ENCODE assay signal across 20 cellular contexts in genomic region chr14:37464192-37464858, GRCh38.
A peak's percentile ranks its signal among the peaks of the same experiment; 100 is the strongest.
DNase-seq lines count a peak whose midpoint lies in the region; ATAC-seq, FAIRE-seq and TF ChIP-seq lines count a peak whose summit lies in the region.
"Had no signal": no experiment of that assay in that cellular context is flagged by ENCODE, and none has a peak within 500 bp of the region (broad histone marks: within the 10 kb centered on the region; RNA-seq: fewer than 3 reads in every experiment).

No MANE protein-coding gene starts in this region.

- CTCF ChIA-PET in A549 (lab: Yijun Ruan, JAX) = no interaction called here
- CTCF ChIA-PET in Caco-2 (lab: Charles Lee) = no interaction called here

- H3K27ac Mint-ChIP-seq in Caco-2 (ENCODE audit: unreplicated experiment) = peak overlapping the region; percentile 34
- H3K27ac Mint-ChIP-seq in progenitor cell of endocrine pancreas = peak overlapping the region; percentile 84
- H3K27ac Mint-ChIP-seq: B cell; CD4-positive, alpha-beta T cell; CD8-positive, alpha-beta T cell had no signal

- FAIRE-seq in A549 (lab: Jason Lieb, UNC) = no peak
- FAIRE-seq: A204.1, G401.6, GM12891, GM19239 had no signal

- intact Hi-C loops in Caco-2 (cut with micrococcal nuclease; ENCODE audit: unreplicated experiment) = no loop called here

- no peak for TF ChIP-seq EP300 in A549 (IDR thresholded peaks at IDR 0.05)

- 75% methylated on average over 3 of the region's 3 CpGs for WGBS in A549 (ENCODE audit: missing lambda C conversion rate)

- H3K36me3 Mint-ChIP-seq in Caco-2 (ENCODE audit: insufficient read depth, unreplicated experiment) = peaks cover 45% of the 10 kb centered on the region
- H3K36me3 Mint-ChIP-seq in progenitor cell of endocrine pancreas (ENCODE audit: insufficient read depth) = peaks cover 48% of the 10 kb centered on the region
- H3K36me3 Mint-ChIP-seq in activated T-cell treated with anti-CD3 and anti-CD28 coated beads, Interleukin-2, amount 50 U/mL, for 4 hours (ENCODE audit: insufficient read depth) = no peaks in the 10 kb centered on the region
- H3K36me3 Mint-ChIP-seq: CD8-positive, alpha-beta T cell had no signal

- no peak overlapping the region for H3K4me2 ChIP-seq in A549
- H3K4me2 ChIP-seq: BLaER1 treated with 17β-estradiol and CSF1 and Interleukin-3, amounts not matched to agents 10 nM and 100 nM had no signal

- no peak for TF ChIP-seq POLR2A in A549 (IDR thresholded peaks at IDR 0.05; ENCODE audit: low read length)

- DNase-seq in A549 (ENCODE audit: low read depth in 1 of 2, low spot score in 1 of 2) = no peak
- no peak for DNase-seq in Caco-2
- no peak for DNase-seq in progenitor cell of endocrine pancreas (ENCODE audit: low spot score, unreplicated experiment)
- no peak for DNase-seq in SW 1271 (lab: John Stamatoyannopoulos, UW)
- no peak for DNase-seq in superior temporal gyrus (ENCODE audit: extremely low spot score)
- DNase-seq in activated T-cell treated with anti-CD3 and anti-CD28 coated beads, Interleukin-2, amount 50 U/mL, for 4 hours = no peak
- DNase-seq: 8988T; AML-193; CD4-positive, alpha-beta T cell; CD8-positive, alpha-beta T cell; DMS79 treated with DMSO at 0.1 percent for 48 hours; GF-D8 had no signal

- no peak for TF ChIP-seq RAD21 in A549 (conservative IDR thresholded peaks at IDR 0.05 in 1 of 2, IDR thresholded peaks at IDR 0.05 in 1 of 2)

- POLR2A ChIA-PET in A549 (lab: Yijun Ruan, JAX) (no interaction called here), Caco-2 (lab: Charles Lee) (no interaction called here)

- peaks cover 46% of the 10 kb centered on the region for H3K9me3 Mint-ChIP-seq in Caco-2 (ENCODE audit: unreplicated experiment)
- peaks cover 42% of the 10 kb centered on the region for H3K9me3 Mint-ChIP-seq in progenitor cell of endocrine pancreas (ENCODE audit: low read depth)
- H3K9me3 Mint-ChIP-seq in activated T-cell treated with anti-CD3 and anti-CD28 coated beads, Interleukin-2, amount 50 U/mL, for 4 hours = peaks cover 36% of the 10 kb centered on the region

- no peaks in the 10 kb centered on the region for H3K27me3 ChIP-seq in Caco-2 (replicated peaks; ENCODE audit: control insufficient read depth, insufficient read depth, low read length)
- H3K27me3 ChIP-seq: BLaER1 treated with 17β-estradiol and CSF1 and Interleukin-3, amounts not matched to agents 10 nM and 100 nM had no signal

- H3K4me3 Mint-ChIP-seq in Caco-2 (ENCODE audit: unreplicated experiment) (no peak overlapping the region), progenitor cell of endocrine pancreas (ENCODE audit: low read depth) (no peak overlapping the region)
- no peak overlapping the region for H3K4me3 Mint-ChIP-seq in activated T-cell treated with anti-CD3 and anti-CD28 coated beads, Interleukin-2, amount 50 U/mL, for 4 hours
- H3K4me3 Mint-ChIP-seq: B cell; CD4-positive, alpha-beta T cell; CD8-positive, alpha-beta T cell had no signal

- ATAC-seq in A549 = no peak
- ATAC-seq in activated T-cell treated with anti-CD3 and anti-CD28 coated beads, Interleukin-2, amount 50 U/mL, for 4 hours = no peak
- ATAC-seq: CD8-positive, alpha-beta T cell had no signal

- no peak overlapping the region for H3K4me3 ChIP-seq in A549
- no peak overlapping the region for H3K4me3 ChIP-seq in Caco-2 (ENCODE audit: low read depth, low read length)
- H3K4me3 ChIP-seq: BLaER1 treated with 17β-estradiol and CSF1 and Interleukin-3, amounts not matched to agents 10 nM and 100 nM had no signal

- peaks cover 12% of the 10 kb centered on the region; the same call in 1 of the 3 replicates for H3K4me1 ChIP-seq in A549
- H3K4me1 ChIP-seq in Caco-2 = peaks cover 24% of the 10 kb centered on the region
- H3K4me1 ChIP-seq: BLaER1 treated with 17β-estradiol and CSF1 and Interleukin-3, amounts not matched to agents 10 nM and 100 nM had no signal

- peaks cover 11% of the 10 kb centered on the region for H3K4me1 Mint-ChIP-seq in Caco-2 (ENCODE audit: low read depth, unreplicated experiment)
- peaks cover 27% of the 10 kb centered on the region for H3K4me1 Mint-ChIP-seq in progenitor cell of endocrine pancreas (ENCODE audit: low read depth)
- H3K4me1 Mint-ChIP-seq in activated T-cell treated with anti-CD3 and anti-CD28 coated beads, Interleukin-2, amount 50 U/mL, for 4 hours (ENCODE audit: low read depth) = no peaks in the 10 kb centered on the region
- H3K4me1 Mint-ChIP-seq: B cell had no signal

- TF ChIP-seq CTCF in A549 (IDR thresholded peaks at IDR 0.05) (no peak), Caco-2 (IDR thresholded peaks at IDR 0.05; ENCODE audit: insufficient read depth in 1 of 2, low read depth in 1 of 2, low read length in 1 of 2, severe bottlenecking in 1 of 2, unreplicated experiment in 1 of 2) (no peak), VCaP (conservative IDR thresholded peaks at IDR 0.05) (no peak), progenitor cell of endocrine pancreas (IDR thresholded peaks at IDR 0.05; ENCODE audit: unreplicated experiment) (no peak)

- peaks cover 3% of the 10 kb centered on the region; the same call in 1 of the 2 replicates for H3K36me3 ChIP-seq in Caco-2 (ENCODE audit: control insufficient read depth, insufficient read depth, low read length)
- H3K36me3 ChIP-seq: BLaER1 treated with 17β-estradiol and CSF1 and Interleukin-3, amounts not matched to agents 10 nM and 100 nM had no signal

- H3K27ac ChIP-seq in A549 (no peak overlapping the region), VCaP (peak overlapping the region; percentile 78)
- H3K27ac ChIP-seq: BLaER1 treated with 17β-estradiol and CSF1 and Interleukin-3, amounts not matched to agents 10 nM and 100 nM; C4-2B had no signal

- H3K9me3 ChIP-seq in A549 (0 out of 3 replicates have a peak, but pooled peaks cover 5% of the 10 kb centered on the region), Caco-2 (peaks cover 30% of the 10 kb centered on the region)

- H3K27me3 Mint-ChIP-seq in Caco-2 (ENCODE audit: insufficient read depth, unreplicated experiment) (no peaks in the 10 kb centered on the region), progenitor cell of endocrine pancreas (no peaks in the 10 kb centered on the region)
- H3K27me3 Mint-ChIP-seq in activated T-cell treated with anti-CD3 and anti-CD28 coated beads, Interleukin-2, amount 50 U/mL, for 4 hours (ENCODE audit: low read depth) = no peaks in the 10 kb centered on the region
- H3K27me3 Mint-ChIP-seq: B cell; CD4-positive, alpha-beta T cell had no signal

- BruUV-seq in Caco-2 (replicated peaks; lab: Mats Ljungman, UMichigan) = no TSS peak

TF ChIP-seq in A549, 52 proteins besides CTCF, POLR2A, EP300 and RAD21:
- no peak for TF ChIP-seq JUNB (IDR thresholded peaks at IDR 0.05)
- peak; percentile 80 for TF ChIP-seq KDM1A (IDR thresholded peaks at IDR 0.05; ENCODE audit: low read depth)
